ENCODE assay signal across 16 cellular contexts in genomic region chr20:32508775-32509119, GRCh38.
DNase-seq lines count a peak whose midpoint lies in the region; ATAC-seq and TF ChIP-seq lines count a peak whose summit lies in the region.
"Had no signal": no experiment of that assay in that cellular context is flagged by ENCODE, and none has a peak within 500 bp of the region (broad histone marks: within the 10 kb centered on the region; RNA-seq: fewer than 3 reads in every experiment).

No MANE protein-coding gene starts in this region.

- H3K27me3 Mint-ChIP-seq in activated naive CD4-positive, alpha-beta T cell treated with anti-CD3 and anti-CD28 coated beads for 36 hours (ENCODE audit: low read depth): no peaks in the 10 kb centered on the region
- H3K27me3 Mint-ChIP-seq: activated CD4-positive, alpha-beta T cell treated with anti-CD3 and anti-CD28 coated beads, Interleukin-2, amount 10 ng/mL, durations not matched to agents 24 days and 14 days had no signal

- TF ChIP-seq CTCF in VCaP (conservative IDR thresholded peaks at IDR 0.05): no peak
- no peak for TF ChIP-seq CTCF in left lung (IDR thresholded peaks at IDR 0.05)
- TF ChIP-seq CTCF in upper lobe of left lung (IDR thresholded peaks at IDR 0.05): no peak

- DNase-seq in activated naive CD4-positive, alpha-beta T cell treated with anti-CD3 and anti-CD28 coated beads for 36 hours: no peak
- no peak for DNase-seq in activated naive CD4-positive, alpha-beta T cell treated with anti-CD3 and anti-CD28 coated beads, Interleukin-2, amount 50 U/mL, for 16 hours
- DNase-seq in left lung: peak; percentile 10 to 11
- no peak for DNase-seq in upper lobe of left lung
- no peak for DNase-seq in DMS53 (lab: John Stamatoyannopoulos, UW)
- DNase-seq: activated CD4-positive, alpha-beta T cell treated with anti-CD3 and anti-CD28 coated beads, Interleukin-2, amount 10 ng/mL, durations not matched to agents 24 days and 14 days; heart right ventricle; NCI-H1048; NCI-H2107; NCI-H748 treated with DMSO at 0.1 percent for 48 hours; psoas muscle; substantia nigra had no signal

- H3K9me3 ChIP-seq in left lung: no peaks in the 10 kb centered on the region
- H3K9me3 ChIP-seq in upper lobe of left lung: no peaks in the 10 kb centered on the region
- H3K9me3 ChIP-seq: body of pancreas, heart right ventricle, psoas muscle had no signal

- H3K27ac ChIP-seq in VCaP (peak overlapping the region; percentile 32; the same call in 1 of the 2 replicates), left lung (peak overlapping the region in 1 of 2 donors; percentile 18), upper lobe of left lung (peak overlapping the region in 3 of 4 donors; percentile 13 to 67 (median 62))
- H3K27ac ChIP-seq: body of pancreas, psoas muscle had no signal

- ATAC-seq in left lung: no peak
- no peak for ATAC-seq in upper lobe of left lung (ENCODE audit: low FRiP score in 2 of 2)
- ATAC-seq in HG02571 (IDR thresholded peaks at IDR 0.05; ENCODE audit: unreplicated experiment): no peak
- ATAC-seq in GM18861 (IDR thresholded peaks at IDR 0.05; ENCODE audit: unreplicated experiment): no peak
- ATAC-seq: body of pancreas, psoas muscle had no signal

- H3K4me3 ChIP-seq in left lung: no peak overlapping the region
- no peak overlapping the region for H3K4me3 ChIP-seq in upper lobe of left lung
- H3K4me3 ChIP-seq: body of pancreas, heart right ventricle, psoas muscle had no signal

- H3K36me3 Mint-ChIP-seq in activated naive CD4-positive, alpha-beta T cell treated with anti-CD3 and anti-CD28 coated beads for 36 hours (ENCODE audit: low read depth): peaks cover 8% of the 10 kb centered on the region

- TF ChIP-seq POLR2A in upper lobe of left lung (IDR thresholded peaks at IDR 0.05): no peak

- intact Hi-C loops in activated naive CD4-positive, alpha-beta T cell treated with anti-CD3 and anti-CD28 coated beads for 36 hours (cut with micrococcal nuclease): loop anchor here (1.0 to 5.0 kb wide), 3 partner anchors 23 to 306 kb away; no protein-coding TSS in a partner anchor
- intact Hi-C loops in left lung (cut with DNase I): no loop called here

- H3K27me3 ChIP-seq in left lung (no peaks in the 10 kb centered on the region), upper lobe of left lung (no peaks in the 10 kb centered on the region)
- H3K27me3 ChIP-seq: body of pancreas, heart right ventricle had no signal

- H3K4me1 ChIP-seq in left lung: peaks cover 3 to 74% of the 10 kb centered on the region in 2 donors
- peaks cover 15 to 41% (median 29%) of the 10 kb centered on the region in 4 donors for H3K4me1 ChIP-seq in upper lobe of left lung
- H3K4me1 ChIP-seq: psoas muscle had no signal

- no peak for TF ChIP-seq EP300 in upper lobe of left lung (IDR thresholded peaks at IDR 0.05)

- H3K9me3 Mint-ChIP-seq in activated naive CD4-positive, alpha-beta T cell treated with anti-CD3 and anti-CD28 coated beads for 36 hours: no peaks in the 10 kb centered on the region
- H3K9me3 Mint-ChIP-seq: activated CD4-positive, alpha-beta T cell treated with anti-CD3 and anti-CD28 coated beads, Interleukin-2, amount 10 ng/mL, durations not matched to agents 24 days and 14 days had no signal

- H3K4me1 Mint-ChIP-seq in activated naive CD4-positive, alpha-beta T cell treated with anti-CD3 and anti-CD28 coated beads for 36 hours (ENCODE audit: low read depth): peaks cover 84% of the 10 kb centered on the region

- peak overlapping the region; percentile 23 for H3K4me3 Mint-ChIP-seq in activated naive CD4-positive, alpha-beta T cell treated with anti-CD3 and anti-CD28 coated beads for 36 hours
- H3K4me3 Mint-ChIP-seq: activated CD4-positive, alpha-beta T cell treated with anti-CD3 and anti-CD28 coated beads, Interleukin-2, amount 10 ng/mL, durations not matched to agents 24 days and 14 days had no signal

- WGBS in upper lobe of left lung, 2 donors: 75 to 77% methylated on average over 3 of the region's 3 CpGs

- H3K36me3 ChIP-seq in left lung: no peaks in the 10 kb centered on the region
- H3K36me3 ChIP-seq in upper lobe of left lung: no peaks in the 10 kb centered on the region
- H3K36me3 ChIP-seq: heart right ventricle had no signal

- H3K27ac Mint-ChIP-seq in activated naive CD4-positive, alpha-beta T cell treated with anti-CD3 and anti-CD28 coated beads for 36 hours: peak overlapping the region; percentile 90
- H3K27ac Mint-ChIP-seq: activated CD4-positive, alpha-beta T cell treated with anti-CD3 and anti-CD28 coated beads, Interleukin-2, amount 10 ng/mL, durations not matched to agents 24 days and 14 days had no signal

- CTCF ChIA-PET in activated naive CD4-positive, alpha-beta T cell treated with anti-CD3 and anti-CD28 coated beads for 36 hours (lab: Charles Lee): interaction anchor here (0.8 to 4.0 kb wide), 11 partner anchors 9 to 270 kb away, joined by 3 to 27 read pairs (median 3); partner anchors contain the start of gene ASXL1

Comparison
In these comparisons a context has a peak if more than half of its experiments do, and no peak if none do; other contexts are left out.
1. DNase-seq: peak in left lung (2 of 2); none in activated naive CD4-positive, alpha-beta T cell treated with anti-CD3 and anti-CD28 coated beads for 36 hours (single experiment), activated naive CD4-positive, alpha-beta T cell treated with anti-CD3 and anti-CD28 coated beads, Interleukin-2, amount 50 U/mL, for 16 hours (single experiment), upper lobe of left lung (0 of 2) and DMS53 (single experiment).